ENCODE assay signal across 9 cellular contexts in the genomic region with DNA sequence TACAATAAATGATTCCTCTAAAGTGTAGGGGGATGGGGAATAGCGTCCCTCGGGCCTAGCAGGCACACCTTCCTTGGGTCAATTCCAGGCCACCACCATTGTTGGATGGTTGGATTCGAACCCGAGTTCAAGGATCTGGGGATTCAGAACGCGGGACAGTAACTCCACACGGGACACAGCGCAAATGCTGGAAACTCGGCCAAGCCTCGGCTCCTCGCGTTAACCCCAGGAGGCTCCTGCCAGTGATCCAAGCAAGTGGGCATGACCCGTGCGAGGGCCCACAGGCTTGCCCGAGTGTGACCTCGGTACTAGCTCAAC. TPM values are rescaled to one million over a fixed set of nuclear protein-coding genes. Genes with fewer than 3 reads are reported as not detected.
A peak's percentile ranks its signal among the peaks of the same experiment; 100 is the strongest.
DNase-seq lines count a peak whose midpoint lies in the region; ATAC-seq and TF ChIP-seq lines count a peak whose summit lies in the region.
"Had no signal": no experiment of that assay in that cellular context is flagged by ENCODE, and none has a peak within 500 bp of the region (broad histone marks: within the 10 kb centered on the region; RNA-seq: fewer than 3 reads in every experiment).

No MANE protein-coding gene starts in this region.

- peak overlapping the region in 1 of 2 donors; percentile 70 for H3K4me3 ChIP-seq in CD4-positive, alpha-beta memory T cell (ENCODE audit: low read length in 2 of 2)
- peak overlapping the region; percentile 86 for H3K4me3 ChIP-seq in PC-9
- H3K4me3 ChIP-seq in epithelial cell of proximal tubule (ENCODE audit: low read depth, low read length) = peak overlapping the region; percentile 80
- peak overlapping the region; percentile 84 for H3K4me3 ChIP-seq in ovary

- BruUV-seq in PC-9 (replicated peaks; lab: Mats Ljungman, UMichigan) = TSS peak; percentile 53

- H3K9me3 Mint-ChIP-seq in CD4-positive, alpha-beta memory T cell = no peaks in the 10 kb centered on the region

- no peak for TF ChIP-seq POLR2A in ovary (IDR thresholded peaks at IDR 0.05)

- H3K36me3 Mint-ChIP-seq in CD4-positive, alpha-beta memory T cell = no peaks in the 10 kb centered on the region

- peaks cover 5 to 19% (median 5%) of the 10 kb centered on the region in 4 donors for H3K4me1 Mint-ChIP-seq in CD4-positive, alpha-beta memory T cell

- POLR2A ChIA-PET in CD4-positive, alpha-beta memory T cell (lab: Charles Lee; ENCODE audit: partially characterized antibody) = interaction anchor here (1.2 to 2.6 kb wide), 4 partner anchors 9 to 95 kb away, joined by 3 to 47 read pairs (median 10); partner anchors contain the start of gene MAPK7
- POLR2A ChIA-PET in PC-9 (lab: Charles Lee; ENCODE audit: unreplicated experiment) = interaction anchor here (0.6 to 1.6 kb wide), 4 partner anchors 8 to 1483 kb away, joined by 3 to 19 read pairs (median 5); partner anchors contain the start of gene MAPK7

- WGBS in ovary, 3 donors = 2 to 5% (median 5%) methylated on average over 16 of the region's 16 CpGs

- H3K9me2 ChIP-seq in PC-9 (ENCODE audit: insufficient read depth) = no peaks in the 10 kb centered on the region

- H3K4me3 Mint-ChIP-seq in CD4-positive, alpha-beta memory T cell = peak overlapping the region; percentile 74 to 87 (median 84)

- H3K27ac Mint-ChIP-seq in CD4-positive, alpha-beta memory T cell = peak overlapping the region; percentile 80 to 92 (median 90)

- no peak for DNase-seq in CD4-positive, alpha-beta memory T cell
- no peak for DNase-seq in PC-9
- DNase-seq in epithelial cell of proximal tubule (ENCODE audit: low read depth) = no peak
- DNase-seq in ovary = no peak
- DNase-seq in stimulated activated CD4-positive, alpha-beta T cell treated with anti-CD3 and anti-CD28 coated beads, Interleukin-4, amount 100 ng/mL, for 24 hours = no peak
- no peak for DNase-seq in 8988T

- TF ChIP-seq CTCF in PC-9 (conservative IDR thresholded peaks at IDR 0.05) (no peak), epithelial cell of proximal tubule (conservative IDR thresholded peaks at IDR 0.05; ENCODE audit: low read depth, low read length) (no peak), ovary (IDR thresholded peaks at IDR 0.05) (no peak)

- no peaks in the 10 kb centered on the region for H3K27me3 ChIP-seq in CD4-positive, alpha-beta memory T cell (ENCODE audit: insufficient read depth, low read length)
- no peaks in the 10 kb centered on the region for H3K27me3 ChIP-seq in PC-9 (ENCODE audit: insufficient read depth, low read depth)
- H3K27me3 ChIP-seq in ovary = no peaks in the 10 kb centered on the region

- peaks cover 6% of the 10 kb centered on the region for H3K4me1 ChIP-seq in CD4-positive, alpha-beta memory T cell (ENCODE audit: insufficient read depth, low read length)
- H3K4me1 ChIP-seq in PC-9 (replicated peaks; ENCODE audit: insufficient read depth) (peaks cover 13% of the 10 kb centered on the region), ovary (ENCODE audit: insufficient read depth) (peaks cover 2% of the 10 kb centered on the region)

- H3F3A ChIP-seq in PC-9 (ENCODE audit: insufficient read depth, low read depth) = peaks cover 9% of the 10 kb centered on the region

- ATAC-seq in HG03460 (IDR thresholded peaks at IDR 0.05; ENCODE audit: unreplicated experiment) = no peak
- ATAC-seq in HG02759 (IDR thresholded peaks at IDR 0.05; ENCODE audit: unreplicated experiment) = no peak

- H3K9me3 ChIP-seq in CD4-positive, alpha-beta memory T cell (ENCODE audit: control insufficient read depth in 1 of 2, low read length in 2 of 2) = no peaks in the 10 kb centered on the region
- H3K9me3 ChIP-seq in PC-9 (ENCODE audit: insufficient read depth, low read depth) (no peaks in the 10 kb centered on the region), ovary (no peaks in the 10 kb centered on the region)

- no peaks in the 10 kb centered on the region for H4K20me1 ChIP-seq in PC-9 (ENCODE audit: insufficient read depth)

- intact Hi-C loops in CD4-positive, alpha-beta memory T cell (cut with micrococcal nuclease) = loop anchor here (1.0 kb wide), 4 partner anchors 16 to 404 kb away; partner anchors contain the start of gene MAPK7
- intact Hi-C loops in PC-9 (cut with micrococcal nuclease; ENCODE audit: unreplicated experiment) = loop anchor here (1.0 to 5.0 kb wide), 5 partner anchors 35 to 390 kb away; no protein-coding TSS in a partner anchor
- intact Hi-C loops in ovary (cut with DNase I) = loop anchor here (2.0 to 10.0 kb wide), 5 partner anchors 85 to 405 kb away; no protein-coding TSS in a partner anchor

- peaks cover 16% of the 10 kb centered on the region for H3K79me2 ChIP-seq in PC-9 (ENCODE audit: low read depth)

- TF ChIP-seq EP300 in ovary (IDR thresholded peaks at IDR 0.05) = no peak

- peak overlapping the region; percentile 59 for H3K27ac ChIP-seq in CD4-positive, alpha-beta memory T cell (ENCODE audit: low read depth, low read length)
- H3K27ac ChIP-seq in PC-9 = peak overlapping the region; percentile 85
- H3K27ac ChIP-seq in ovary = peak overlapping the region; percentile 9 to 90

- H2AFZ ChIP-seq in PC-9 = peak overlapping the region; percentile 88

- H3K27me3 Mint-ChIP-seq in CD4-positive, alpha-beta memory T cell = peaks cover 7 to 10% of the 10 kb centered on the region in 2 donors

- CTCF ChIA-PET in CD4-positive, alpha-beta memory T cell (lab: Charles Lee; ENCODE audit: partially characterized antibody) = interaction anchor here (1.0 to 5.6 kb wide), 12 partner anchors 8 to 406 kb away, joined by 3 to 133 read pairs (median 16); partner anchors contain the start of gene MAPK7
- CTCF ChIA-PET in PC-9 (lab: Charles Lee) = interaction anchor here (1.2 to 2.4 kb wide), 3 partner anchors 16 to 399 kb away, joined by 3 to 27 read pairs (median 19); partner anchors contain the start of gene MAPK7

- H3K4me2 ChIP-seq in PC-9 = peak overlapping the region; percentile 80

- H3K36me3 ChIP-seq in CD4-positive, alpha-beta memory T cell (ENCODE audit: insufficient read depth, low read length) = no peaks in the 10 kb centered on the region
- H3K36me3 ChIP-seq in PC-9 (ENCODE audit: low read depth) (peaks cover 7% of the 10 kb centered on the region; the same call in 1 of the 2 replicates), ovary (no peaks in the 10 kb centered on the region)

RNA-seq across cellular contexts. Expression of gene B9D1, which starts 0.6 kb away (rescaled TPM):
- total RNA-seq in CD4-positive, alpha-beta memory T cell = 1 to 10 TPM; 2.5 to 2.8 TPM
- polyA plus RNA-seq in CD4-positive, alpha-beta memory T cell = under 1 TPM in 1 of 2 donors, not detected in 1; 0.29 TPM
- total RNA-seq in PC-9 (2021) (40.2 and 58.7 TPM in 2 replicates), epithelial cell of proximal tubule (27.3 and 44.2 TPM in 2 replicates), ovary (10 to 100 TPM; 19.6 to 60.5 (median 26.9) TPM)
- polyA plus RNA-seq in ovary = 10 to 100 TPM; 11.9 to 16.8 TPM

RNA-seq across cellular contexts. Expression of gene MAPK7, which starts 16.4 kb away (rescaled TPM):
- 10 to 100 TPM; 19.4 to 26.2 TPM for total RNA-seq in CD4-positive, alpha-beta memory T cell
- polyA plus RNA-seq in CD4-positive, alpha-beta memory T cell = 10 to 100 TPM in 1 of 2 donors, 1 to 10 TPM in 1; 2.1 to 12.4 TPM
- 23.3 and 39.6 TPM in 2 replicates for total RNA-seq in PC-9 (2021)
- 9.1 and 19.0 TPM in 2 replicates for total RNA-seq in epithelial cell of proximal tubule
- total RNA-seq in ovary = 10 to 100 TPM; 14.3 to 74.6 (median 40.6) TPM
- 10 to 100 TPM; 15.2 to 23.0 TPM for polyA plus RNA-seq in ovary

RNA-seq across cellular contexts. Expression of gene MFAP4, which starts 25.1 kb away (rescaled TPM):
- not detected for total RNA-seq in CD4-positive, alpha-beta memory T cell
- polyA plus RNA-seq in CD4-positive, alpha-beta memory T cell = not detected
- total RNA-seq in PC-9 (2021) (not detected in 2 replicates), epithelial cell of proximal tubule (not detected in 2 replicates), ovary (100 to 1,000 TPM in 5 of 7 donors, 10 to 100 TPM in 2; 46.5 to 285 (median 168) TPM)
- polyA plus RNA-seq in ovary = 100 to 1,000 TPM; 179 to 380 TPM
- total RNA-seq: T-helper 1 cell treated with Interleukin-12 subunit alpha and Interleukin-12 subunit beta and Interleukin-4 antibody, amounts not matched to agents 30 ng/mL and 1 ng/mL, for 36 hours had no signal

RNA-seq across cellular contexts. Expression of gene RNF112, which starts 49.1 kb away (rescaled TPM):
- 1 to 10 TPM in 1 of 2 experiments, under 1 TPM in 1; 0.87 to 1.6 TPM for total RNA-seq in CD4-positive, alpha-beta memory T cell
- under 1 TPM in 1 of 2 donors, not detected in 1; 0.06 TPM for polyA plus RNA-seq in CD4-positive, alpha-beta memory T cell
- total RNA-seq in PC-9 (2021) = 2.0 and 2.3 TPM in 2 replicates
- 0.06 TPM in 1 of 2 replicates, not detected in the other for total RNA-seq in epithelial cell of proximal tubule
- total RNA-seq in ovary = 1 to 10 TPM in 5 of 7 donors, under 1 TPM in 2; 0.24 to 6.9 (median 2.1) TPM
- polyA plus RNA-seq in ovary = 1 to 10 TPM; 1.4 to 1.6 TPM

Comparison
In these comparisons a context has a peak if more than half of its experiments do, and no peak if none do; other contexts are left out.
1. RNA of gene MFAP4, which starts 25.1 kb away (total RNA-seq): 46.5 to 285 TPM in ovary; not detected in PC-9, not detected in epithelial cell of proximal tubule and not detected in CD4-positive, alpha-beta memory T cell; every median in the first group is over 10 times any median in the second.
2. Peak in every context shown above with its lines, with median percentiles within 50 percentile points of each other: H3K27ac ChIP-seq.